In the genomic region with DNA sequence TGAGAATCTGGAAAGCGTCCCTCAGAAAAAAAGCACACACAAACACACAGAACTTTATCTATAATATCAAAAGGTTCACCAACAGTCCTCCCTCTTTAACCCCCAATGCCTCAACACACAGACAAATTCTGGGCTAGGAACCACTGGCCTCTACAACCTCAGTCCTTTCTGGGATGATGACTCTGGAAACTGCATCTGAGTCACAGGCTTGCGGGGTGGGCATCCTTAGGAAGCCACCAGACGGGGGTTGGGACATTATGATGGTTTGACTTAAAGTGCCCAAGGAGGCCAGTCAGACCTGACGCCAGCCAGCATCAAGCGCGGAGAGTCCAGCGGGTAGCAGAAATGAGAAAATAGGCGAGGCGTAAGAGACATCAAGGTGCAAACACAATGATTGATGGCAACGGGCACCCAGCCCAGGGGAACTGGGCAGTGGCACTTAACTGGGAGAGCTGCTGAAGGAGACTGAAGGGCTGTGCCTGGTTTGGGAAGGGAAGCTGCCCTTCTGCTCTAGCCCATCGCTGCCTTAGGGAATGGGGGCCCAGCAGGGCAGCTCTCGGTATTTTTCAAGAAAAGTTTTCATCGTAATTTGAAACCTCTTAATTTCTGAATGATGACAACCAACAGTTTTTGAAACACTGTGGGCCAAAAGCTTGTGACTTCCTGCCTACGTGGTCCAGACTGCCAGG, we compare ENCODE assay signal across 1 cellular context.
TF ChIP-seq lines count a peak whose summit lies in the region.

No MANE protein-coding gene starts in this region.

TF ChIP-seq in Ishikawa, 13 proteins besides CTCF, POLR2A, EP300 and RAD21 (continued from another document):
- peak; percentile 77 for TF ChIP-seq NFIC (IDR thresholded peaks at IDR 0.05)
- no peak for TF ChIP-seq FOXM1 (IDR thresholded peaks at IDR 0.05; ENCODE audit: borderline replicate concordance, low read depth)
- TF ChIP-seq, protein P1, sequence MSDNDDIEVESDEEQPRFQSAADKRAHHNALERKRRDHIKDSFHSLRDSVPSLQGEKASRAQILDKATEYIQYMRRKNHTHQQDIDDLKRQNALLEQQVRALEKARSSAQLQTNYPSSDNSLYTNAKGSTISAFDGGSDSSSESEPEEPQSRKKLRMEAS (IDR thresholded peaks at IDR 0.05), result peak; percentile 12; the same call in 1 of the 2 replicates
- no peak for TF ChIP-seq TAF1 (IDR thresholded peaks at IDR 0.05; ENCODE audit: low read depth)
TF ChIP-seq in Ishikawa: peak in this region for 4.
